Comparison of ENCODE assay signal across 30 cellular contexts in the genomic region with DNA sequence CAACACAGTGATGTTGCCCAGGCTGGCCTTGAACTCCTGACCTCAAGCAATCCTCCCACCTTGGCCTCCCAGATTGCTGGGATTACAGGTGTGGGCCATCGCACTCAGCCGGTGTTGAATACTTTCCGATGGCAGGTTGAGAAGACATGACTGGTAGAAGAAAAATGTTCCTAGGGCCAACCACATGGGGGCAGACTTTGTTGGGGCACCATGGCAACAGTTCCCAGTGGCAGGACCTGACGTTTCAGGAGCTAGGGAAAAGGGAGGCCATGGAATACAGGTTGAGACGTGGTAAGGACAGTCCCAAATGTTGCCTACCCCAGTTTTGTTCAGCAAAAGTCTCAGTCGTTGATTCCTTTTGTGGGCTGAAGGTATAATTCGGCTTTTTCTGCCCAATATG.
DNase-seq lines count a peak whose midpoint lies in the region; ATAC-seq and TF ChIP-seq lines count a peak whose summit lies in the region.
"Had no signal": no experiment of that assay in that cellular context is flagged by ENCODE, and none has a peak within 500 bp of the region (broad histone marks: within the 10 kb centered on the region; RNA-seq: fewer than 3 reads in every experiment).

No MANE protein-coding gene starts in this region.

- DNase-seq in SK-N-SH (no peak), HCT116 (ENCODE audit: low read depth, low spot score) (no peak), WERI-Rb-1 (peak; percentile 38), type B pancreatic cell (ENCODE audit: extremely low spot score, unreplicated experiment) (no peak), NCI-H1417 (lab: John Stamatoyannopoulos, UW) (no peak)
- DNase-seq in stimulated activated naive CD4-positive, alpha-beta T cell (lab: John Stamatoyannopoulos, UW) = no peak
- no peak for DNase-seq in activated naive CD4-positive, alpha-beta T cell treated with anti-CD3 and anti-CD28 coated beads, Interleukin-2, amount 50 U/mL, for 72 hours (ENCODE audit: low spot score in 2 of 2)
- DNase-seq: activated CD4-positive, CD25-positive, alpha-beta regulatory T cell; activated gamma-delta T cell treated with Interleukin-2 at 50 U/mL for 16 hours; activated naive CD8-positive, alpha-beta T cell treated with anti-CD3 and anti-CD28 coated beads, Interleukin-2, amount 50 U/mL, for 24 hours; activated T-cell treated with anti-CD3 and anti-CD28 coated beads, Interleukin-2, amount 50 U/mL, for 4 hours; colonic mucosa; effector CD8-positive, alpha-beta T cell; GDM1; hippocampal formation; IMR-90; NCI-H1048; NCI-H1694 treated with DMSO at 0.1 percent for 48 hours; ovary; retina; SHP77 treated with DMSO at 0.1 percent for 48 hours; small intestine; stimulated activated naive CD4-positive, alpha-beta T cell treated with Interleukin-2 at 50 U/mL for 16 hours had no signal

- TF ChIP-seq RAD21 in SK-N-SH (IDR thresholded peaks at IDR 0.05; ENCODE audit: low read length) (no peak), HCT116 (IDR thresholded peaks at IDR 0.05; ENCODE audit: low read depth) (peak; percentile 30; the same call in 1 of the 2 replicates)

- peaks cover 4% of the 10 kb centered on the region for H3K9me3 Mint-ChIP-seq in type B pancreatic cell
- peaks cover 19 to 28% of the 10 kb centered on the region in 2 donors for H3K9me3 Mint-ChIP-seq in activated naive CD4-positive, alpha-beta T cell treated with anti-CD3 and anti-CD28 coated beads, Interleukin-2, amount 50 U/mL, for 72 hours

- H3K27me3 ChIP-seq in SK-N-SH (ENCODE audit: insufficient read depth) (no peaks in the 10 kb centered on the region), HCT116 (ENCODE audit: insufficient read depth, low read length) (no peaks in the 10 kb centered on the region), WERI-Rb-1 (ENCODE audit: insufficient read depth, low read depth, severe bottlenecking) (no peaks in the 10 kb centered on the region)
- H3K27me3 ChIP-seq: cardiac muscle cell, colonic mucosa, ovary, suprapubic skin had no signal

- intact Hi-C loops in HCT116 (cut with micrococcal nuclease) = no loop called here

- H3K36me3 Mint-ChIP-seq in type B pancreatic cell = no peaks in the 10 kb centered on the region
- H3K36me3 Mint-ChIP-seq in activated naive CD4-positive, alpha-beta T cell treated with anti-CD3 and anti-CD28 coated beads, Interleukin-2, amount 50 U/mL, for 72 hours = peaks cover 29 to 80% of the 10 kb centered on the region in 2 donors

- peak; percentile 37 for TF ChIP-seq CTCF in SK-N-SH (IDR thresholded peaks at IDR 0.05)
- TF ChIP-seq CTCF in HCT116 (IDR thresholded peaks at IDR 0.05 in 2 of 3, conservative IDR thresholded peaks at IDR 0.05 in 1 of 3; ENCODE audit: borderline replicate concordance in 1 of 3, insufficient read depth in 1 of 3, low read depth in 2 of 3, low read length in 2 of 3) = peak in 1 of 3 experiments; percentile 40; a peak in 1 of 6 replicates
- TF ChIP-seq CTCF in WERI-Rb-1 (IDR thresholded peaks at IDR 0.05; ENCODE audit: low read depth, low read length) = peak; percentile 38
- peak; percentile 33 for TF ChIP-seq CTCF in type B pancreatic cell (conservative IDR thresholded peaks at IDR 0.05)

- POLR2A ChIA-PET in SK-N-SH (lab: Yijun Ruan, JAX) = no interaction called here
- POLR2A ChIA-PET in HCT116 (lab: Charles Lee) = no interaction called here

- H3K27ac ChIP-seq in SK-N-SH (ENCODE audit: low read depth in 2 of 2, low read length in 1 of 2) (no peak overlapping the region), HCT116 (ENCODE audit: low read depth, low read length) (peak overlapping the region; percentile 60), WERI-Rb-1 (no peak overlapping the region)
- H3K27ac ChIP-seq: A549, cardiac muscle cell, colonic mucosa, ovary, suprapubic skin had no signal

- 0 out of 4 replicates have a peak, but pooled peaks cover 0 to 4% of the 10 kb centered on the region in 2 experiments for H3K4me1 ChIP-seq in SK-N-SH (ENCODE audit: control insufficient read depth in 1 of 2, insufficient read depth in 2 of 2, low read depth in 1 of 2, low read length in 1 of 2)
- peaks cover 23 to 30% of the 10 kb centered on the region in 2 experiments for H3K4me1 ChIP-seq in HCT116 (ENCODE audit: control insufficient read depth in 1 of 2, insufficient read depth in 2 of 2, low read length in 2 of 2)
- H3K4me1 ChIP-seq: colonic mucosa, suprapubic skin had no signal

- ATAC-seq in SK-N-SH treated with all-trans-retinoic acid at 6 μM for 48 hours (no peak), HCT116 (peak; percentile 37; the same call in 1 of the 2 replicates)
- ATAC-seq in activated naive CD4-positive, alpha-beta T cell treated with anti-CD3 and anti-CD28 coated beads, Interleukin-2, amount 50 U/mL, for 72 hours = no peak
- ATAC-seq: activated naive CD8-positive, alpha-beta T cell treated with anti-CD3 and anti-CD28 coated beads, Interleukin-2, amount 50 U/mL, for 24 hours; activated T-cell treated with anti-CD3 and anti-CD28 coated beads, Interleukin-2, amount 50 U/mL, for 4 hours; left lobe of liver had no signal

- H3K4me3 ChIP-seq in SK-N-SH (ENCODE audit: low read depth in 2 of 2, low read length in 1 of 2) = no peak overlapping the region
- H3K4me3 ChIP-seq in HCT116 (replicated peaks in 1 of 2; ENCODE audit: low read depth in 1 of 2, low read length in 2 of 2) = no peak overlapping the region
- H3K4me3 ChIP-seq in WERI-Rb-1 (ENCODE audit: low read depth, low read length) = no peak overlapping the region
- H3K4me3 ChIP-seq: A549, cardiac muscle cell, colonic mucosa, ovary, suprapubic skin had no signal

- H2AFZ ChIP-seq in SK-N-SH (ENCODE audit: low read depth) = no peak overlapping the region
- no peak overlapping the region for H2AFZ ChIP-seq in HCT116 (ENCODE audit: low read depth, low read length, poor library complexity, severe bottlenecking)

- TF ChIP-seq EP300 in SK-N-SH (IDR thresholded peaks at IDR 0.05; ENCODE audit: borderline replicate concordance in 1 of 2, low read depth in 1 of 2, low read length in 1 of 2) = no peak

- CTCF ChIA-PET in SK-N-SH (lab: Yijun Ruan, JAX) (no interaction called here), HCT116 (lab: Charles Lee) (no interaction called here)

- no peak overlapping the region for H3K4me3 Mint-ChIP-seq in type B pancreatic cell
- H3K4me3 Mint-ChIP-seq: activated naive CD8-positive, alpha-beta T cell treated with anti-CD3 and anti-CD28 coated beads, Interleukin-2, amount 50 U/mL, for 24 hours; activated T-cell treated with anti-CD3 and anti-CD28 coated beads, Interleukin-2, amount 50 U/mL, for 4 hours; B cell; memory B cell had no signal

- no peaks in the 10 kb centered on the region for H3K4me1 Mint-ChIP-seq in type B pancreatic cell (ENCODE audit: unreplicated experiment)
- H3K4me1 Mint-ChIP-seq: activated naive CD8-positive, alpha-beta T cell treated with anti-CD3 and anti-CD28 coated beads, Interleukin-2, amount 50 U/mL, for 24 hours; B cell had no signal

- H3K9me3 ChIP-seq in SK-N-SH = no peaks in the 10 kb centered on the region
- peaks cover 0 to 6% of the 10 kb centered on the region in 2 experiments; a peak in 1 of 4 replicates for H3K9me3 ChIP-seq in HCT116 (ENCODE audit: control insufficient read depth in 1 of 2, insufficient read depth in 1 of 2, low read depth in 1 of 2, low read length in 2 of 2)
- peaks cover 6% of the 10 kb centered on the region for H3K9me3 ChIP-seq in WERI-Rb-1 (ENCODE audit: severe bottlenecking)
- H3K9me3 ChIP-seq: colonic mucosa, ovary had no signal

- H3K4me2 ChIP-seq in SK-N-SH = peak overlapping the region; percentile 51; the same call in 1 of the 2 replicates
- peak overlapping the region; percentile 54 for H3K4me2 ChIP-seq in HCT116 (ENCODE audit: low read length)
- H3K4me2 ChIP-seq: A549 had no signal

- no TSS peak for BruUV-seq in HCT116 (replicated peaks; lab: Mats Ljungman, UMichigan)

- H3K79me2 ChIP-seq in SK-N-SH (ENCODE audit: insufficient read depth) (no peaks in the 10 kb centered on the region), HCT116 (ENCODE audit: insufficient read depth, low read length) (no peaks in the 10 kb centered on the region)

- RAD21 ChIA-PET in HCT116 (lab: Charles Lee; ENCODE audit: low non-redundant PET in 1 of 2, low total read pairs in 2 of 2, uncharacterized antibody in 2 of 2, unreplicated experiment in 2 of 2) = no interaction called here

- no peak overlapping the region for H3K27ac Mint-ChIP-seq in type B pancreatic cell
- H3K27ac Mint-ChIP-seq in activated naive CD4-positive, alpha-beta T cell treated with anti-CD3 and anti-CD28 coated beads, Interleukin-2, amount 50 U/mL, for 72 hours = no peak overlapping the region
- H3K27ac Mint-ChIP-seq: activated naive CD8-positive, alpha-beta T cell treated with anti-CD3 and anti-CD28 coated beads, Interleukin-2, amount 50 U/mL, for 24 hours; B cell; memory B cell had no signal

- peaks cover 6% of the 10 kb centered on the region for H3K27me3 Mint-ChIP-seq in type B pancreatic cell
- H3K27me3 Mint-ChIP-seq: activated naive CD8-positive, alpha-beta T cell treated with anti-CD3 and anti-CD28 coated beads, Interleukin-2, amount 50 U/mL, for 24 hours; B cell; memory B cell had no signal

- no peaks in the 10 kb centered on the region for H4K20me1 ChIP-seq in SK-N-SH (ENCODE audit: insufficient read depth)
- H4K20me1 ChIP-seq in HCT116 (ENCODE audit: insufficient read depth) = no peaks in the 10 kb centered on the region

- H3K9me2 ChIP-seq in SK-N-SH = no peaks in the 10 kb centered on the region
- no peaks in the 10 kb centered on the region for H3K9me2 ChIP-seq in HCT116 (ENCODE audit: insufficient read depth)

- peaks cover 11% of the 10 kb centered on the region for H3F3A ChIP-seq in SK-N-SH (replicated peaks; ENCODE audit: insufficient read depth)

- WGBS in SK-N-SH (ENCODE audit: low lambda C conversion rate) = 41% methylated on average over 7 of the region's 7 CpGs

- H3K36me3 ChIP-seq in SK-N-SH (replicated peaks in 1 of 2; ENCODE audit: control insufficient read depth in 1 of 2, insufficient read depth in 2 of 2, low read length in 1 of 2) = no peaks in the 10 kb centered on the region
- no peaks in the 10 kb centered on the region for H3K36me3 ChIP-seq in HCT116 (ENCODE audit: control insufficient read depth in 1 of 2, insufficient read depth in 2 of 2, low read length in 2 of 2)
- H3K36me3 ChIP-seq in WERI-Rb-1 = no peaks in the 10 kb centered on the region
- H3K36me3 ChIP-seq: cardiac muscle cell, colonic mucosa, ovary, suprapubic skin had no signal

- no peak for TF ChIP-seq POLR2A in HCT116 (IDR thresholded peaks at IDR 0.05; ENCODE audit: borderline replicate concordance, extremely low read depth, insufficient read depth, insufficient read length)

- no peak overlapping the region for H3K9ac ChIP-seq in SK-N-SH
- H3K9ac ChIP-seq in HCT116 (ENCODE audit: low read length) = no peak overlapping the region

TF ChIP-seq in SK-N-SH, 30 proteins besides CTCF, POLR2A, EP300 and RAD21 (continues in another document):
- no peak for TF ChIP-seq TCF12 (IDR thresholded peaks at IDR 0.05)
- TF ChIP-seq NFIC (IDR thresholded peaks at IDR 0.05; ENCODE audit: borderline replicate concordance) = no peak
- TF ChIP-seq RFX5 (IDR thresholded peaks at IDR 0.05; ENCODE audit: low read length) = no peak

TF ChIP-seq in SK-N-SH treated with all-trans-retinoic acid at 6 μM for 48 hours, 23 proteins besides CTCF, POLR2A, EP300 and RAD21 (continues in another document):
- TF ChIP-seq BACH2 (CRISPR knock-in tag; IDR thresholded peaks at IDR 0.05; ENCODE audit: borderline replicate concordance) = no peak
- TF ChIP-seq ESRRG (CRISPR knock-in tag; IDR thresholded peaks at IDR 0.05) = no peak

TF ChIP-seq in HCT116, 20 proteins besides CTCF, POLR2A, EP300 and RAD21 (continues in another document):
- no peak for TF ChIP-seq CEBPB (IDR thresholded peaks at IDR 0.05; ENCODE audit: low read depth)
